Comparison of ENCODE assay signal across 8 cellular contexts in genomic region chr22:23240639-23241389, GRCh38.
A peak's percentile ranks its signal among the peaks of the same experiment; 100 is the strongest.
DNase-seq lines count a peak whose midpoint lies in the region; ATAC-seq and TF ChIP-seq lines count a peak whose summit lies in the region.

No MANE protein-coding gene starts in this region.

- H4K20me1 ChIP-seq in BLaER1 = peaks cover 100% of the 10 kb centered on the region

- no peaks in the 10 kb centered on the region for H3K27me3 ChIP-seq in BLaER1
- no peaks in the 10 kb centered on the region for H3K27me3 ChIP-seq in liver (ENCODE audit: control insufficient read depth in 4 of 4, insufficient read depth in 4 of 4, low read length in 3 of 4)
- H3K27me3 ChIP-seq in gastroesophageal sphincter = no peaks in the 10 kb centered on the region

- H3K4me3 Mint-ChIP-seq in activated naive CD4-positive, alpha-beta T cell treated with anti-CD3 and anti-CD28 coated beads, Interleukin-2, amount 10 ng/mL, durations not matched to agents 7 days and 5 days = no peak overlapping the region

- H3K4me1 Mint-ChIP-seq in activated naive CD4-positive, alpha-beta T cell treated with anti-CD3 and anti-CD28 coated beads, Interleukin-2, amount 10 ng/mL, durations not matched to agents 7 days and 5 days = peaks cover 76% of the 10 kb centered on the region

- TF ChIP-seq EP300 in gastroesophageal sphincter (IDR thresholded peaks at IDR 0.05) = no peak

- H3K36me3 ChIP-seq in BLaER1 = peaks cover 58% of the 10 kb centered on the region
- H3K36me3 ChIP-seq in liver (ENCODE audit: control insufficient read depth in 4 of 4, insufficient read depth in 3 of 4, low read depth in 1 of 4, low read length in 3 of 4) = no peaks in the 10 kb centered on the region
- H3K36me3 ChIP-seq in gastroesophageal sphincter = no peaks in the 10 kb centered on the region

- H3K4me1 ChIP-seq in BLaER1 (peaks cover 98% of the 10 kb centered on the region), liver (ENCODE audit: control insufficient read depth in 4 of 4, insufficient read depth in 4 of 4, low read length in 3 of 4) (no peaks in the 10 kb centered on the region), gastroesophageal sphincter (peaks cover 0 to 73% (median 22%) of the 10 kb centered on the region in 3 donors)

- WGBS in liver = 78% methylated on average over 13 of the region's 13 CpGs
- WGBS in gastroesophageal sphincter (ENCODE audit: low coverage in 1 of 2), 2 donors = 72 to 86% methylated on average over 6 of the region's 13 CpGs

- H3K9me3 ChIP-seq in BLaER1 = no peaks in the 10 kb centered on the region
- no peaks in the 10 kb centered on the region for H3K9me3 ChIP-seq in liver (ENCODE audit: control insufficient read depth in 4 of 4, low read length in 3 of 4)
- H3K9me3 ChIP-seq in gastroesophageal sphincter = no peaks in the 10 kb centered on the region

- H3K4me2 ChIP-seq in BLaER1 = peak overlapping the region; percentile 77

- H3K27ac ChIP-seq in BLaER1 = peak overlapping the region; percentile 47; the same call in 1 of the 2 replicates
- H3K27ac ChIP-seq in liver (ENCODE audit: low read depth in 1 of 2, low read length in 2 of 2) = no peak overlapping the region
- no peak overlapping the region for H3K27ac ChIP-seq in gastroesophageal sphincter

- H3K4me3 ChIP-seq in BLaER1 = no peak overlapping the region
- H3K4me3 ChIP-seq in liver (ENCODE audit: low read depth in 1 of 3, low read length in 3 of 3) = no peak overlapping the region
- no peak overlapping the region for H3K4me3 ChIP-seq in gastroesophageal sphincter

- H3K27ac Mint-ChIP-seq in activated naive CD4-positive, alpha-beta T cell treated with anti-CD3 and anti-CD28 coated beads, Interleukin-2, amount 10 ng/mL, durations not matched to agents 7 days and 5 days = peak overlapping the region; percentile 20

- peaks cover 3% of the 10 kb centered on the region for H3K9me3 Mint-ChIP-seq in activated naive CD4-positive, alpha-beta T cell treated with anti-CD3 and anti-CD28 coated beads, Interleukin-2, amount 10 ng/mL, durations not matched to agents 7 days and 5 days

- DNase-seq in HT1080 (ENCODE audit: low read depth) (peak; percentile 20), medulla oblongata (ENCODE audit: extremely low spot score) (no peak), glomerular visceral epithelial cell (ENCODE audit: extremely low spot score) (no peak)
- peak; percentile 32 for DNase-seq in activated naive CD4-positive, alpha-beta T cell treated with anti-CD3 and anti-CD28 coated beads, Interleukin-2, amount 10 ng/mL, durations not matched to agents 7 days and 5 days

- TF ChIP-seq CTCF in liver (IDR thresholded peaks at IDR 0.05; ENCODE audit: low read depth, low read length, missing input control) (peak; percentile 29), gastroesophageal sphincter (IDR thresholded peaks at IDR 0.05) (peak in 1 of 4 experiments; percentile 26)

- H3K36me3 Mint-ChIP-seq in activated naive CD4-positive, alpha-beta T cell treated with anti-CD3 and anti-CD28 coated beads, Interleukin-2, amount 10 ng/mL, durations not matched to agents 7 days and 5 days = peaks cover 20% of the 10 kb centered on the region

- peak; percentile 44 to 71 for TF ChIP-seq RAD21 in liver (IDR thresholded peaks at IDR 0.05)

- no peak for TF ChIP-seq POLR2A in gastroesophageal sphincter (IDR thresholded peaks at IDR 0.05)

- H3K27me3 Mint-ChIP-seq in activated naive CD4-positive, alpha-beta T cell treated with anti-CD3 and anti-CD28 coated beads, Interleukin-2, amount 10 ng/mL, durations not matched to agents 7 days and 5 days = no peaks in the 10 kb centered on the region

- CTCF ChIA-PET in activated naive CD4-positive, alpha-beta T cell treated with anti-CD3 and anti-CD28 coated beads, Interleukin-2, amount 10 ng/mL, durations not matched to agents 7 days and 5 days (lab: Charles Lee) = interaction anchor here (1.2 kb wide), 1 partner anchor 42 kb away, joined by 3 read pairs; no protein-coding TSS in a partner anchor

- no peak for ATAC-seq in gastroesophageal sphincter
- ATAC-seq in HG03457 (IDR thresholded peaks at IDR 0.05; ENCODE audit: unreplicated experiment) = no peak

- H3K9ac ChIP-seq in BLaER1 (peak overlapping the region; percentile 53; the same call in 1 of the 2 replicates), liver (ENCODE audit: low read depth in 1 of 2, low read length in 2 of 2) (no peak overlapping the region)

TF ChIP-seq in liver, 16 proteins besides CTCF, POLR2A, EP300 and RAD21:
- no peak for TF ChIP-seq JUND (IDR thresholded peaks at IDR 0.05)
- no peak for TF ChIP-seq RXRA (IDR thresholded peaks at IDR 0.05)
- no peak for TF ChIP-seq HNF4G (IDR thresholded peaks at IDR 0.05)
- TF ChIP-seq HNF4A (conservative IDR thresholded peaks at IDR 0.05) = no peak
- TF ChIP-seq, protein P1, sequence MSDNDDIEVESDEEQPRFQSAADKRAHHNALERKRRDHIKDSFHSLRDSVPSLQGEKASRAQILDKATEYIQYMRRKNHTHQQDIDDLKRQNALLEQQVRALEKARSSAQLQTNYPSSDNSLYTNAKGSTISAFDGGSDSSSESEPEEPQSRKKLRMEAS (IDR thresholded peaks at IDR 0.05) = no peak
- TF ChIP-seq FOXA1 (IDR thresholded peaks at IDR 0.05) = no peak
- TF ChIP-seq ATF3 (IDR thresholded peaks at IDR 0.05) = no peak
- TF ChIP-seq NR2F2 (IDR thresholded peaks at IDR 0.05) = no peak
- TF ChIP-seq, protein P2, sequence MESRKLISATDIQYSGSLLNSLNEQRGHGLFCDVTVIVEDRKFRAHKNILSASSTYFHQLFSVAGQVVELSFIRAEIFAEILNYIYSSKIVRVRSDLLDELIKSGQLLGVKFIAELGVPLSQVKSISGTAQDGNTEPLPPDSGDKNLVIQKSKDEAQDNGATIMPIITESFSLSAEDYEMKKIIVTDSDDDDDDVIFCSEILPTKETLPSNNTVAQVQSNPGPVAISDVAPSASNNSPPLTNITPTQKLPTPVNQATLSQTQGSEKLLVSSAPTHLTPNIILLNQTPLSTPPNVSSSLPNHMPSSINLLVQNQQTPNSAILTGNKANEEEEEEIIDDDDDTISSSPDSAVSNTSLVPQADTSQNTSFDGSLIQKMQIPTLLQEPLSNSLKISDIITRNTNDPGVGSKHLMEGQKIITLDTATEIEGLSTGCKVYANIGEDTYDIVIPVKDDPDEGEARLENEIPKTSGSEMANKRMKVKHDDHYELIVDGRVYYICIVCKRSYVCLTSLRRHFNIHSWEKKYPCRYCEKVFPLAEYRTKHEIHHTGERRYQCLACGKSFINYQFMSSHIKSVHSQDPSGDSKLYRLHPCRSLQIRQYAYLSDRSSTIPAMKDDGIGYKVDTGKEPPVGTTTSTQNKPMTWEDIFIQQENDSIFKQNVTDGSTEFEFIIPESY (IDR thresholded peaks at IDR 0.05) = no peak
- no peak for TF ChIP-seq TAF1 (conservative IDR thresholded peaks at IDR 0.05)

Comparison
In these comparisons a context has a peak if more than half of its experiments do, and no peak if none do; other contexts are left out.
1. DNase-seq: peak in HT1080 (single experiment) and activated naive CD4-positive, alpha-beta T cell treated with anti-CD3 and anti-CD28 coated beads, Interleukin-2, amount 10 ng/mL, durations not matched to agents 7 days and 5 days (single experiment); none in medulla oblongata (single experiment) and glomerular visceral epithelial cell (single experiment).